In the genomic region with DNA sequence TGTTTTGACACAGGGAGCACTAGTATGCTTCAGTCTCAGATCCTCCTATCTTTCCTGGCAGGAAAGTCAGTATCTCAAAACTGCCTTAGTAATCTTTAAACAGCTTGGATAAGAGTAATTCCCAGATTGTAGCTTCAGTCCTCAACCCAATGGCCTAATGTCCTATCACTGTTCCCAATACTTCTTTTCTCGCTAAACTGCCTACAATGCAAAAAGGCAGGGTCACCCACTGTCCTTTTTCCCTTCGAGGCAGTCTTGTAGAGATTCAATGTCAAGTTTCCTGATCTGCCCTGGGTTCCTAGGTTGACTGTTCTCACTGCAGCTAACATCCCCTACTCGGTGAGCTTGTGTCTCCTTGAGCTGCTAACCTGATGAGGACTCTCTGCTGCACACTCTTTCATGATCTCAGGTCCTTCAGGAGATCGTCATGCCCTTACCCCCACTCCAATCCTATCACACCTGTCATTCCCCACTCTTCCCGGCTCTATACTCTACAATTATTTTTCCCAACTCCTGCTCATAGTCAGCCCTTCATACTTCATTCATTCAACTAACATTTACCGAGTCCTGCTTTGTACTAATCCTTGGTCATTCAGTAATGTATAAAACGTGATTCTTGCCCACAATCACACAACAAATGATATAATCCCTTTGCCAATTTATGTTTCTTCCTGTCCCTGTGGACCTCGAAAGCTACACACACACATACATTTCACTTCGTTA, we compare ENCODE assay signal across 8 cellular contexts. TPM values are rescaled to one million over a fixed set of nuclear protein-coding genes. Genes with fewer than 3 reads are reported as not detected.
DNase-seq lines count a peak whose midpoint lies in the region; ATAC-seq and TF ChIP-seq lines count a peak whose summit lies in the region.

No MANE protein-coding gene starts in this region.

- DNase-seq in DMS79 treated with DMSO at 0.1 percent for 48 hours (lab: John Stamatoyannopoulos, UW) (peak; percentile 41), DMS79 (lab: John Stamatoyannopoulos, UW) (no peak), Peyer's patch (no peak), right cardiac atrium (no peak), spleen (no peak), NCI-H526 treated with DMSO at 0.1 percent for 48 hours (lab: John Stamatoyannopoulos, UW) (no peak), NOMO-1 treated with DMSO at 0.1 percent for 48 hours (lab: John Stamatoyannopoulos, UW; ENCODE audit: unreplicated experiment) (no peak)
- DNase-seq in activated T-cell treated with anti-CD3 and anti-CD28 coated beads, Interleukin-2, amount 50 U/mL, for 48 hours = no peak

- H3K9me3 ChIP-seq in Peyer's patch (no peaks in the 10 kb centered on the region), right cardiac atrium (ENCODE audit: control insufficient read depth, low read length) (no peaks in the 10 kb centered on the region), spleen (no peaks in the 10 kb centered on the region)

- WGBS in right cardiac atrium = 5% methylated on average over 9 of the region's 9 CpGs
- WGBS in spleen, 5 donors = 11 to 16% (median 13%) methylated on average over 9 of the region's 9 CpGs

- H3K4me1 ChIP-seq in Peyer's patch = peaks cover 0 to 22% (median 4%) of the 10 kb centered on the region in 4 donors
- peaks cover 3% of the 10 kb centered on the region for H3K4me1 ChIP-seq in right cardiac atrium (ENCODE audit: control insufficient read depth, insufficient read depth, low read length)
- peaks cover 28 to 67% (median 38%) of the 10 kb centered on the region in 6 donors for H3K4me1 ChIP-seq in spleen

- peaks cover 0 to 22% (median 0%) of the 10 kb centered on the region in 3 donors for H3K36me3 ChIP-seq in Peyer's patch
- H3K36me3 ChIP-seq in spleen = peaks cover 0 to 37% (median 22%) of the 10 kb centered on the region in 6 donors

- peak overlapping the region; percentile 52 to 77 (median 70) for H3K4me3 ChIP-seq in Peyer's patch
- peak overlapping the region; percentile 87 for H3K4me3 ChIP-seq in right cardiac atrium (ENCODE audit: low read length)
- peak overlapping the region; percentile 58 to 81 (median 72) for H3K4me3 ChIP-seq in spleen

- H3K27me3 ChIP-seq in Peyer's patch (no peaks in the 10 kb centered on the region), right cardiac atrium (ENCODE audit: control insufficient read depth, insufficient read depth) (no peaks in the 10 kb centered on the region), spleen (replicated peaks in 1 of 7) (no peaks in the 10 kb centered on the region)

- intact Hi-C loops in right cardiac atrium (cut with DNase I) (no loop called here), spleen (cut with DNase I; ENCODE audit: low total_unique reads) (loop anchor here (10.0 kb wide), 1 partner anchor 205 kb away; no protein-coding TSS in a partner anchor)

- peak overlapping the region in 3 of 4 donors; percentile 74 to 83 (median 79) for H3K27ac ChIP-seq in Peyer's patch
- H3K27ac ChIP-seq in right cardiac atrium (ENCODE audit: low read length) = no peak overlapping the region
- H3K27ac ChIP-seq in spleen = peak overlapping the region; percentile 73 to 93 (median 88)

- TF ChIP-seq POLR2A in Peyer's patch (IDR thresholded peaks at IDR 0.05) (no peak), spleen (IDR thresholded peaks at IDR 0.05) (no peak)

- no peak for TF ChIP-seq CTCF in Peyer's patch (IDR thresholded peaks at IDR 0.05)
- no peak for TF ChIP-seq CTCF in spleen (IDR thresholded peaks at IDR 0.05 in 8 of 11, conservative IDR thresholded peaks at IDR 0.05 in 3 of 11)

- ATAC-seq in right cardiac atrium = no peak

RNA-seq across cellular contexts. Expression of a gene that starts 0.9 kb away (rescaled TPM):
- total RNA-seq in Peyer's patch (10 to 100 TPM; 16.8 to 50.3 (median 29.0) TPM), right cardiac atrium (10 to 100 TPM; 13.8 to 19.1 (median 15.9) TPM), spleen (10 to 100 TPM; 26.6 to 49.2 (median 38.0) TPM)
- polyA plus RNA-seq in right cardiac atrium (10.1 TPM), spleen (10 to 100 TPM in 1 of 3 donors, 1 to 10 TPM in 2; 5.7 to 11.0 (median 7.4) TPM)

RNA-seq across cellular contexts. Expression of a gene that starts 1.2 kb away (rescaled TPM):
- total RNA-seq in Peyer's patch (10 to 100 TPM; 17.1 to 71.0 (median 29.7) TPM), right cardiac atrium (10 to 100 TPM; 31.3 to 38.5 (median 35.2) TPM), spleen (10 to 100 TPM; 13.1 to 32.0 (median 23.7) TPM)
- polyA plus RNA-seq in right cardiac atrium (29.3 TPM), spleen (10 to 100 TPM in 1 of 3 donors, 1 to 10 TPM in 2; 5.9 to 10.1 (median 7.9) TPM)
